In the genomic region with DNA sequence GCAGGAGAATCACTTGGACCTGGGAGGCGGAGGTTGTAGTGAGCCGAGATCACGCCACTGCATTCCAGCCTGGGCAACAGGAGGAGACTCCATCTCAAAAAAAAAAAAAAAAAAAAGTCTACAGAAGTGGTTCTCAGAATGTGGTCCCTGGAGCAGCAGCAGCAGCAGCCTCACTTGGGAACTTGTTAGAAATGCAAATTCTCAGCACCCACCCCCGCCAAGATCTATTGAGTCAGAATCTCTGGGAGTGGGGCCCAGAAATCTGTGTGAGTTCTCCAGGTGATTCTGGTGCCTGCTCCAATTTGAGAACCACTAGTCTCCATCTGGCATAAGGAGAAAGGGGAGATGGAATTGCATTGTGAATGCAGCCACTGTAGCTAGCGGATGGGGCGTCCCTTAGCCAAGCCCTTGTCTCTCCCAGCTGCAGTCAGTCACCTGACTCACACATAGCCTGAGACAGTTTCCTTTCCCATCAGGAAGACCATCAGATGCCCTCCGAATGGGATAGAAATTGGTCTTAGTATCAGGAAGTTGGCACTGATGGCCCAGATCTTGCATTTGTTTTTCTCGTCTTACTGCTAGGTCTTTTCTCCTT, we compare ENCODE assay signal across 17 cellular contexts.
"Had no signal": no experiment of that assay in that cellular context is flagged by ENCODE, and none has a peak within 500 bp of the region (broad histone marks: within the 10 kb centered on the region; RNA-seq: fewer than 3 reads in every experiment).

No MANE protein-coding gene starts in this region.

- DNase-seq: cerebellar nuclear complex; effector CD4-positive, alpha-beta T cell; gastrocnemius medialis; mammary epithelial cell; natural killer cell; pancreas; psoas muscle; retina; right lobe of liver; stimulated activated CD4-positive, alpha-beta T cell treated with anti-CD3 and anti-CD28 coated beads, Interleukin-4, amount 100 ng/mL, for 1 hour; stimulated activated CD8-positive, alpha-beta memory T cell treated with anti-CD3 and anti-CD28 coated beads, Interleukin-4, amount 100 ng/mL, for 48 hours; stimulated activated naive CD8-positive, alpha-beta T cell treated with anti-CD3 and anti-CD28 coated beads, Interleukin-15, Interleukin-2, amounts not matched to agents 100 U/mL and 50 U/mL, for 24 hours; upper lobe of right lung had no signal

- H3K27ac ChIP-seq: gastrocnemius medialis, pancreas, psoas muscle, right lobe of liver, tibial nerve, upper lobe of right lung had no signal

- H3K4me1 ChIP-seq: gastrocnemius medialis, pancreas, psoas muscle, right lobe of liver, tibial nerve, upper lobe of right lung had no signal

- H3K4me1 Mint-ChIP-seq: natural killer cell; neural crest cell; stimulated activated effector memory CD8-positive, alpha-beta T cell treated with anti-CD3 and anti-CD28 coated beads, Interleukin-12 subunit alpha, Interleukin-12 subunit beta, amount 100 ng/mL, for 72 hours had no signal

- H3K9me3 Mint-ChIP-seq: dendritic cell treated with granulocyte-macrophage colony-stimulating factor and Interleukin-4, amounts not matched to agents 40 ng/mL and 50 ng/mL, for 4 days; natural killer cell; stimulated activated effector memory CD8-positive, alpha-beta T cell treated with anti-CD3 and anti-CD28 coated beads, Interleukin-12 subunit alpha, Interleukin-12 subunit beta, amount 100 ng/mL, for 72 hours had no signal

- H3K27me3 ChIP-seq: pancreas, right lobe of liver, tibial nerve had no signal

- H3K4me3 Mint-ChIP-seq: dendritic cell treated with granulocyte-macrophage colony-stimulating factor and Interleukin-4, amounts not matched to agents 40 ng/mL and 50 ng/mL, for 4 days; natural killer cell; neural crest cell; stimulated activated effector memory CD8-positive, alpha-beta T cell treated with anti-CD3 and anti-CD28 coated beads, Interleukin-12 subunit alpha, Interleukin-12 subunit beta, amount 100 ng/mL, for 72 hours had no signal

- H3K36me3 ChIP-seq: gastrocnemius medialis, pancreas, right lobe of liver, tibial nerve, upper lobe of right lung had no signal

- ATAC-seq: gastrocnemius medialis; natural killer cell; pancreas; psoas muscle; right lobe of liver; stimulated activated effector memory CD8-positive, alpha-beta T cell treated with anti-CD3 and anti-CD28 coated beads, Interleukin-12 subunit alpha, Interleukin-12 subunit beta, amount 100 ng/mL, for 72 hours; stimulated activated naive CD8-positive, alpha-beta T cell treated with anti-CD3 and anti-CD28 coated beads, Interleukin-15, Interleukin-2, amounts not matched to agents 100 U/mL and 50 U/mL, for 24 hours; upper lobe of right lung had no signal

- H3K27ac Mint-ChIP-seq: dendritic cell treated with granulocyte-macrophage colony-stimulating factor and Interleukin-4, amounts not matched to agents 40 ng/mL and 50 ng/mL, for 4 days; natural killer cell; stimulated activated effector memory CD8-positive, alpha-beta T cell treated with anti-CD3 and anti-CD28 coated beads, Interleukin-12 subunit alpha, Interleukin-12 subunit beta, amount 100 ng/mL, for 72 hours had no signal

- H3K4me3 ChIP-seq: gastrocnemius medialis, pancreas, psoas muscle, right lobe of liver, tibial nerve, upper lobe of right lung had no signal

- H3K36me3 Mint-ChIP-seq: natural killer cell; stimulated activated effector memory CD8-positive, alpha-beta T cell treated with anti-CD3 and anti-CD28 coated beads, Interleukin-12 subunit alpha, Interleukin-12 subunit beta, amount 100 ng/mL, for 72 hours had no signal
